Comparison of ENCODE assay signal across 8 cellular contexts in genomic region chr6:49462927-49463611, GRCh38. TPM values are rescaled to one million over a fixed set of nuclear protein-coding genes. Genes with fewer than 3 reads are reported as not detected.
DNase-seq lines count a peak whose midpoint lies in the region; ATAC-seq, FAIRE-seq and TF ChIP-seq lines count a peak whose summit lies in the region.

A gene with protein sequence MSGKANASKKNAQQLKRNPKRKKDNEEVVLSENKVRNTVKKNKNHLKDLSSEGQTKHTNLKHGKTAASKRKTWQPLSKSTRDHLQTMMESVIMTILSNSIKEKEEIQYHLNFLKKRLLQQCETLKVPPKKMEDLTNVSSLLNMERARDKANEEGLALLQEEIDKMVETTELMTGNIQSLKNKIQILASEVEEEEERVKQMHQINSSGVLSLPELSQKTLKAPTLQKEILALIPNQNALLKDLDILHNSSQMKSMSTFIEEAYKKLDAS (plus strand): TSS chr6:49463370. CDS start chr6:49470177, 6,807 bp downstream.
TSS of gene MMUT (minus strand) at chr6:49463253. CDS start at chr6:49459466, 3,787 bp downstream.

- peaks cover 77% of the 10 kb centered on the region for H3K79me2 ChIP-seq in OCI-LY7 (ENCODE audit: insufficient read depth, low read depth, low read length)

- peak within 1 kb of the TSS; percentile 58 for H3K27ac ChIP-seq in OCI-LY7 (ENCODE audit: low read depth, low read length, poor library complexity, severe bottlenecking)

- ATAC-seq in GM21526 (IDR thresholded peaks at IDR 0.05; ENCODE audit: low FRiP score, unreplicated experiment), result peak; percentile 98

- peaks cover 40% of the 10 kb centered on the region for H3K4me1 ChIP-seq in OCI-LY7 (ENCODE audit: insufficient read depth, low read length, poor library complexity, severe bottlenecking)

- BruUV-seq in OCI-LY7 (replicated peaks; lab: Mats Ljungman, UMichigan), result no TSS peak

- no peak for FAIRE-seq in D721Med (lab: Jason Lieb, UNC)

- POLR2A ChIA-PET in OCI-LY7 (lab: Charles Lee), result interaction anchor here (1.2 kb wide), 1 partner anchor 12 kb away, joined by 4 read pairs; no protein-coding TSS in a partner anchor

- no peak for TF ChIP-seq CTCF in D721Med (IDR thresholded peaks at IDR 0.05; ENCODE audit: insufficient read depth, missing control alignments)
- TF ChIP-seq CTCF in OCI-LY7 (conservative IDR thresholded peaks at IDR 0.05; ENCODE audit: low read length), result no peak

- peak within 1 kb of the TSS; percentile 99 for H3K4me2 ChIP-seq in OCI-LY7 (ENCODE audit: low read length)

- H3K36me3 ChIP-seq in OCI-LY7 (ENCODE audit: insufficient read depth, low read length), result peaks cover 12% of the 10 kb centered on the region; the same call in 1 of the 2 replicates

- DNase-seq in D721Med (ENCODE audit: insufficient read length, low spot score), result peak; percentile 66
- DNase-seq in HuH-7.5 (ENCODE audit: low spot score), result peak; percentile 60
- peak; percentile 95 for DNase-seq in OCI-LY7 (ENCODE audit: low spot score)
- DNase-seq in activated T-cell treated with anti-CD3 and anti-CD28 coated beads for 1 hour (ENCODE audit: low read depth), result peak; percentile 72
- DNase-seq in epidermal melanocyte (ENCODE audit: insufficient read length, low spot score), result peak; percentile 92
- DNase-seq in middle frontal gyrus (ENCODE audit: extremely low spot score, low spot score), result peak; percentile 87
- DNase-seq in stimulated activated CD8-positive, alpha-beta memory T cell treated with anti-CD3 and anti-CD28 coated beads, Interleukin-2, amount 100 ng/mL, for 48 hours (ENCODE audit: low read depth in 2 of 2), result peak; percentile 80 to 81

- no peaks in the 10 kb centered on the region for H3K9me3 ChIP-seq in OCI-LY7 (ENCODE audit: low read length)

- H2AFZ ChIP-seq in OCI-LY7 (ENCODE audit: low read length), result peak within 1 kb of the TSS; percentile 91

- H3K4me3 ChIP-seq in OCI-LY7 (ENCODE audit: low read depth, low read length, poor library complexity, severe bottlenecking), result peak within 1 kb of the TSS; percentile 96

- H4K20me1 ChIP-seq in OCI-LY7 (ENCODE audit: insufficient read depth, low read length), result no peaks in the 10 kb centered on the region

- H3K9me2 ChIP-seq in OCI-LY7 (ENCODE audit: insufficient read depth, low read length), result no peaks in the 10 kb centered on the region

- CTCF ChIA-PET in OCI-LY7 (lab: Charles Lee; ENCODE audit: unreplicated experiment), result no interaction called here

- intact Hi-C loops in OCI-LY7 (cut with micrococcal nuclease; ENCODE audit: unreplicated experiment), result no loop called here

RNA-seq across cellular contexts. Expression of the first gene that starts in this region (rescaled TPM):
- total RNA-seq in OCI-LY7 (2014; rRNA removed; shearing (Covaris generic)), result 7.4 and 11.2 TPM in 2 replicates
- total RNA-seq in OCI-LY7 (2022), result 10.4 and 12.2 TPM in 2 replicates

RNA-seq across cellular contexts. Expression of gene MMUT, which starts in this region (rescaled TPM):
- total RNA-seq in OCI-LY7 (2014; rRNA removed; shearing (Covaris generic)), result 7.7 and 9.0 TPM in 2 replicates
- 16.7 and 17.2 TPM in 2 replicates for total RNA-seq in OCI-LY7 (2022)

Comparison
In these comparisons a context has a peak if more than half of its experiments do, and no peak if none do; other contexts are left out.
1. Peak in every context shown above with its lines: DNase-seq, ATAC-seq, H3K4me3 ChIP-seq and H3K27ac ChIP-seq.